In the genomic region with DNA sequence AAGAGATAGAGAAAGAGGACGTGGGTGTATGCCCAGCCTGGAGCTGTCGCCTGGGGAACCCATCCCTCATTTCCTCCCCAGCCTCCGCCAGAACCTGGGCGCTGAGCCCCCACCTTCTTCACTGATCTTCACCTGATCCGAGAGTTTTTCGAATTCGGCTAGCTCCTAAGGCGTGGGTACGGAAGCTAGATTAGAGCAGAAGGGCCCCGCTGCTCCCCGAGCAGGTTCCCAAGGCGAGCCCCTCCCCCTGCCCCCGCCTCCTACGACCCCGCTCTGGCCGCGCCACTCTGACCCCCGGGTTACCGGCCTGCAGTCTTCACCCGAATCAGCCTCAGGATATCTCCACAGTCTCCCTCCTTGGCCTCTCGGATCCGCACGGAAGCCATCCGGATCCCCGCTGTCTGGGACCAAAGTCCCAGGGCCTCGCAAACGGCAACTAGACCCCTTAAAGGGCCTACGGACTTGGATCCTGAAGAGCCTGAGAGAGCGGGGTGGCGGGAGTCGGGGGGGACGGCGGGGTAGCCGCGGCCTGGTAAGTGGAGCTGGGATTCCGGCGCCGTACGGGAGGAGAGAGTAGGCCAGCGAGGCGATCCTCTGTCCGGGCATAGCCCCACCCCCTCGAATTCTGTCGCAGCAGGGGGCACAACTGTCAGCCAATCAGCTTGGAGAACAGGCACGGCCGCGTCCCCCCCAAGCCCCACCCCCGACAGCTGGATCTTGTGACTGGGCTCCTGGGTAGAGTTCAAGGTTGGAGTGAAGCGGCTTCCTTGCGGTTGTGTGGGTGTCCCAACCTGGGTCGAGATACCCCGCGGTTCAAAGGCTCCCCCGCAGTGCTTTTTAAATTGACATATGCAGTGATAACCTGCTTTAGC, we compare ENCODE assay signal across 8 cellular contexts. TPM values are rescaled to one million over a fixed set of nuclear protein-coding genes. Genes with fewer than 3 reads are reported as not detected.
A peak's percentile ranks its signal among the peaks of the same experiment; 100 is the strongest.
DNase-seq lines count a peak whose midpoint lies in the region; ATAC-seq and TF ChIP-seq lines count a peak whose summit lies in the region.

A gene (minus strand): TSS at position 572 of the 872 bp plus-strand sequence. CDS start 186 bp downstream, at position 386.

- no peaks in the 10 kb centered on the region for H3K36me3 ChIP-seq in right lobe of liver

- peak within 1 kb of the TSS; percentile 47 for H3K27ac Mint-ChIP-seq in activated CD4-positive, alpha-beta memory T cell treated with anti-CD3 and anti-CD28 coated beads, Interleukin-2, amount 10 ng/mL, durations not matched to agents 7 days and 5 days

- POLR2A ChIA-PET in AG04449 (lab: Yijun Ruan, JAX) = interaction anchor here (0.5 to 2.2 kb wide), 6 partner anchors 13 to 67 kb away, joined by 3 to 15 read pairs (median 4); a partner anchor contains a TSS
- POLR2A ChIA-PET in activated CD4-positive, alpha-beta memory T cell treated with anti-CD3 and anti-CD28 coated beads, Interleukin-2, amount 10 ng/mL, durations not matched to agents 7 days and 5 days (lab: Charles Lee) = interaction anchor here (0.7 to 4.5 kb wide), 9 partner anchors 10 to 492 kb away, joined by 3 to 63 read pairs (median 3); a partner anchor contains a TSS

- H3K4me3 ChIP-seq in AG04449 (ENCODE audit: low read depth, low read length) = peak within 1 kb of the TSS; percentile 65
- H3K4me3 ChIP-seq in right lobe of liver = peak within 1 kb of the TSS; percentile 59 to 88 (median 87)

- CTCF ChIA-PET in AG04449 (lab: Yijun Ruan, JAX) = interaction anchor here (0.6 to 11.1 kb wide), 7 partner anchors 9 to 116 kb away, joined by 3 to 201 read pairs (median 4); a partner anchor contains a TSS
- CTCF ChIA-PET in activated CD4-positive, alpha-beta memory T cell treated with anti-CD3 and anti-CD28 coated beads, Interleukin-2, amount 10 ng/mL, durations not matched to agents 7 days and 5 days (lab: Charles Lee) = interaction anchor here (0.6 to 2.4 kb wide), 8 partner anchors 8 to 449 kb away, joined by 3 to 25 read pairs (median 5); a partner anchor contains a TSS

- H3K9me3 ChIP-seq in right lobe of liver = no peaks in the 10 kb centered on the region

- peak within 1 kb of the TSS; percentile 92 for H3K4me3 Mint-ChIP-seq in activated CD4-positive, alpha-beta memory T cell treated with anti-CD3 and anti-CD28 coated beads, Interleukin-2, amount 10 ng/mL, durations not matched to agents 7 days and 5 days

- peaks cover 3% of the 10 kb centered on the region for H3K36me3 Mint-ChIP-seq in activated CD4-positive, alpha-beta memory T cell treated with anti-CD3 and anti-CD28 coated beads, Interleukin-2, amount 10 ng/mL, durations not matched to agents 7 days and 5 days (ENCODE audit: low read depth)

- no peaks in the 10 kb centered on the region for H3K27me3 ChIP-seq in right lobe of liver

- intact Hi-C loops in right lobe of liver (cut with DNase I) = no loop called here

- TF ChIP-seq POLR2A in right lobe of liver (IDR thresholded peaks at IDR 0.05) = peak; percentile 89

- H3K4me1 Mint-ChIP-seq in activated CD4-positive, alpha-beta memory T cell treated with anti-CD3 and anti-CD28 coated beads, Interleukin-2, amount 10 ng/mL, durations not matched to agents 7 days and 5 days = peaks cover 16% of the 10 kb centered on the region

- no peaks in the 10 kb centered on the region for H3K27me3 Mint-ChIP-seq in activated CD4-positive, alpha-beta memory T cell treated with anti-CD3 and anti-CD28 coated beads, Interleukin-2, amount 10 ng/mL, durations not matched to agents 7 days and 5 days

- no peak for TF ChIP-seq CTCF in AG04449 (IDR thresholded peaks at IDR 0.05; ENCODE audit: insufficient read depth, low read length, missing control alignments)
- no peak for TF ChIP-seq CTCF in right lobe of liver (IDR thresholded peaks at IDR 0.05)

- H3K4me1 ChIP-seq in right lobe of liver = peaks cover 0 to 70% (median 29%) of the 10 kb centered on the region in 4 donors

- ATAC-seq in GM18907 (IDR thresholded peaks at IDR 0.05; ENCODE audit: unreplicated experiment) (peak; percentile 82), HG03280 (IDR thresholded peaks at IDR 0.05; ENCODE audit: unreplicated experiment) (peak; percentile 82), right lobe of liver (peak; percentile 83 to 91 (median 86))

- DNase-seq in AG04449 (ENCODE audit: low read depth, low spot score) = peak; percentile 52
- DNase-seq in NCI-H69 (lab: John Stamatoyannopoulos, UW) = peak; percentile 89
- DNase-seq in activated CD4-positive, alpha-beta memory T cell treated with anti-CD3 and anti-CD28 coated beads, Interleukin-2, amount 10 ng/mL, durations not matched to agents 7 days and 5 days = peak; percentile 88
- peak; percentile 99 for DNase-seq in ecto neural progenitor cell (ENCODE audit: low spot score)
- peak; percentile 96 to 98 (median 96) for DNase-seq in right lobe of liver
- DNase-seq in stimulated activated CD4-positive, alpha-beta T cell treated with anti-CD3 and anti-CD28 coated beads, Interleukin-4, amount 100 ng/mL, for 24 hours = peak; percentile 86

- WGBS in right lobe of liver (ENCODE audit: insufficient coverage, low coverage, low lambda C conversion rate, missing lambda C conversion rate) = 0% methylated on average over 23 of the region's 54 CpGs

- H3K9me3 Mint-ChIP-seq in activated CD4-positive, alpha-beta memory T cell treated with anti-CD3 and anti-CD28 coated beads, Interleukin-2, amount 10 ng/mL, durations not matched to agents 7 days and 5 days = no peaks in the 10 kb centered on the region

- H3K27ac ChIP-seq in right lobe of liver = peak within 1 kb of the TSS; percentile 91 to 98 (median 93)

RNA-seq across cellular contexts. Expression of the gene that starts here (rescaled TPM):
- total RNA-seq in activated CD4-positive, alpha-beta memory T cell treated with anti-CD3 and anti-CD28 coated beads, Interleukin-2, amount 10 ng/mL, durations not matched to agents 7 days and 5 days = 10 to 100 TPM; 36.2 to 37.9 TPM
- total RNA-seq in right lobe of liver = 100 to 1,000 TPM in 5 of 6 experiments, 10 to 100 TPM in 1; 99.3 to 187 (median 120) TPM

Comparison
In these comparisons a context has a peak if more than half of its experiments do, and no peak if none do; other contexts are left out.
1. Peak in every context shown above with its lines: DNase-seq, ATAC-seq, H3K4me3 ChIP-seq and H3K27ac ChIP-seq.